In genomic region chr14:64788706-64789105, GRCh38 we compare ENCODE assay signal across 12 cellular contexts.
DNase-seq lines count a peak whose midpoint lies in the region; ATAC-seq, FAIRE-seq and TF ChIP-seq lines count a peak whose summit lies in the region.
"Had no signal": no experiment of that assay in that cellular context is flagged by ENCODE, and none has a peak within 500 bp of the region (broad histone marks: within the 10 kb centered on the region; RNA-seq: fewer than 3 reads in every experiment).

No MANE protein-coding gene starts in this region.

- no peaks in the 10 kb centered on the region for H3K27me3 ChIP-seq in SK-N-SH (ENCODE audit: insufficient read depth)
- H3K27me3 ChIP-seq: cardiac muscle cell, ovary had no signal

- TF ChIP-seq RAD21 in A549 (conservative IDR thresholded peaks at IDR 0.05 in 1 of 2, IDR thresholded peaks at IDR 0.05 in 1 of 2) (no peak), SK-N-SH (IDR thresholded peaks at IDR 0.05; ENCODE audit: low read length) (no peak)

- TF ChIP-seq POLR2A in A549 (IDR thresholded peaks at IDR 0.05; ENCODE audit: low read length) (no peak), H54 (IDR thresholded peaks at IDR 0.05; ENCODE audit: low read depth, low read length) (no peak)

- H3F3A ChIP-seq in SK-N-SH (replicated peaks; ENCODE audit: insufficient read depth) = peaks cover 8% of the 10 kb centered on the region

- H3K4me3 ChIP-seq in A549 (no peak overlapping the region), SK-N-SH (ENCODE audit: low read depth in 2 of 2, low read length in 1 of 2) (no peak overlapping the region)
- H3K4me3 ChIP-seq: cardiac muscle cell, ovary had no signal

- H2AFZ ChIP-seq in SK-N-SH (ENCODE audit: low read depth) = no peak overlapping the region

- FAIRE-seq in A549 (lab: Jason Lieb, UNC) (peak; percentile 84), H54 (lab: Jason Lieb, UNC) (peak; percentile 99)

- POLR2A ChIA-PET in A549 (lab: Yijun Ruan, JAX) = interaction anchor here (1.3 kb wide), 1 partner anchor 248 kb away, joined by 4 read pairs; the partner anchor contains the start of gene HSPA2
- POLR2A ChIA-PET in SK-N-SH (lab: Yijun Ruan, JAX) = no interaction called here

- TF ChIP-seq CTCF in A549 (IDR thresholded peaks at IDR 0.05) (no peak), SK-N-SH (IDR thresholded peaks at IDR 0.05) (no peak)

- peak overlapping the region; percentile 33 to 71 for H3K27ac ChIP-seq in A549
- peak overlapping the region in 1 of 2 experiments; percentile 58; a peak in 2 of 4 replicates for H3K27ac ChIP-seq in SK-N-SH (ENCODE audit: low read depth in 2 of 2, low read length in 1 of 2)
- H3K27ac ChIP-seq: cardiac muscle cell, ovary had no signal

- no peaks in the 10 kb centered on the region for H3K9me2 ChIP-seq in SK-N-SH

- no peak for TF ChIP-seq EP300 in A549 (IDR thresholded peaks at IDR 0.05)
- TF ChIP-seq EP300 in SK-N-SH (IDR thresholded peaks at IDR 0.05; ENCODE audit: borderline replicate concordance in 1 of 2, low read depth in 1 of 2, low read length in 1 of 2) = peak in 1 of 2 experiments; percentile 63; a peak in 1 of 4 replicates

- no peaks in the 10 kb centered on the region for H3K36me3 ChIP-seq in SK-N-SH (replicated peaks in 1 of 2; ENCODE audit: control insufficient read depth in 1 of 2, insufficient read depth in 2 of 2, low read length in 1 of 2)
- H3K36me3 ChIP-seq: cardiac muscle cell, ovary had no signal

- no peaks in the 10 kb centered on the region for H4K20me1 ChIP-seq in SK-N-SH (ENCODE audit: insufficient read depth)

- H3K4me1 ChIP-seq in A549 = peaks cover 27% of the 10 kb centered on the region
- H3K4me1 ChIP-seq in SK-N-SH (ENCODE audit: control insufficient read depth in 1 of 2, insufficient read depth in 2 of 2, low read depth in 1 of 2, low read length in 1 of 2) = peaks cover 0 to 6% of the 10 kb centered on the region in 2 experiments; a peak in 1 of 4 replicates

- H3K9me3 ChIP-seq in A549 = no peaks in the 10 kb centered on the region
- H3K9me3 ChIP-seq in SK-N-SH = no peaks in the 10 kb centered on the region
- H3K9me3 ChIP-seq: ovary had no signal

- no peak overlapping the region for H3K9ac ChIP-seq in SK-N-SH

- 5% methylated on average over 1 of the region's 1 CpG for whole genome bisulfite sequencing in A549 (ENCODE audit: missing lambda C conversion rate)
- 0% methylated on average over 1 of the region's 1 CpG for whole genome bisulfite sequencing in SK-N-SH (ENCODE audit: low lambda C conversion rate)

- peak; percentile 46 to 62 for DNase-seq in A549 (ENCODE audit: low read depth in 1 of 2, low spot score in 1 of 2)
- DNase-seq in H54 (ENCODE audit: insufficient read length, low spot score) = peak; percentile 62
- DNase-seq in SK-N-SH = no peak
- DNase-seq in fibroblast of peridontal ligament (ENCODE audit: extremely low read depth) = peak; percentile 97
- DNase-seq in DMS114 treated with DMSO at 0.1 percent for 48 hours (lab: John Stamatoyannopoulos, UW; ENCODE audit: unreplicated experiment) = no peak
- DNase-seq: CD4-positive, CD25-positive, alpha-beta regulatory T cell; ovary had no signal

- CTCF ChIA-PET in A549 (lab: Yijun Ruan, JAX) (interaction anchor here (0.6 to 14.3 kb wide), 8 partner anchors 13 to 152 kb away, joined by 3 to 139 read pairs (median 4); no protein-coding TSS in a partner anchor), SK-N-SH (lab: Yijun Ruan, JAX) (interaction anchor here (2.2 to 4.8 kb wide), 2 partner anchors 12 to 24 kb away, joined by 8 to 26 read pairs; no protein-coding TSS in a partner anchor)

- peak overlapping the region; percentile 51 for H3K4me2 ChIP-seq in A549
- no peak overlapping the region for H3K4me2 ChIP-seq in SK-N-SH

- ATAC-seq in A549 = peak; percentile 62 to 81; a peak in 5 of 6 replicates
- ATAC-seq in HG03565 (IDR thresholded peaks at IDR 0.05; ENCODE audit: unreplicated experiment) = no peak
- no peak for ATAC-seq in HG02759 (IDR thresholded peaks at IDR 0.05; ENCODE audit: unreplicated experiment)
- ATAC-seq in GM21528 (IDR thresholded peaks at IDR 0.05; ENCODE audit: low FRiP score, unreplicated experiment) = no peak
- ATAC-seq: activated CD4-positive, CD25-positive, alpha-beta regulatory T cell treated with anti-CD3 and anti-CD28 coated beads, Interleukin-2, amount 50 U/mL, for 24 hours had no signal

- H3K79me2 ChIP-seq in SK-N-SH (ENCODE audit: insufficient read depth) = no peaks in the 10 kb centered on the region

TF ChIP-seq in A549, 52 proteins besides CTCF, POLR2A, EP300 and RAD21:
- TF ChIP-seq FOSL2 (IDR thresholded peaks at IDR 0.05) (peak; percentile 54; the same call in 1 of the 2 replicates), FOSL2 (CRISPR knock-in tag; IDR thresholded peaks at IDR 0.05) (peak; percentile 73), TP53 (CRISPR knock-in tag; IDR thresholded peaks at IDR 0.05) (no peak), EHF (CRISPR knock-in tag; IDR thresholded peaks at IDR 0.05) (no peak), MAFK (IDR thresholded peaks at IDR 0.05; ENCODE audit: partially characterized antibody) (no peak), BHLHE40 (IDR thresholded peaks at IDR 0.05; ENCODE audit: low read depth, low read length) (no peak), RFX5 (IDR thresholded peaks at IDR 0.05) (no peak), JUNB (IDR thresholded peaks at IDR 0.05) (peak; percentile 45; the same call in 1 of the 2 replicates)
- TF ChIP-seq, protein P1, sequence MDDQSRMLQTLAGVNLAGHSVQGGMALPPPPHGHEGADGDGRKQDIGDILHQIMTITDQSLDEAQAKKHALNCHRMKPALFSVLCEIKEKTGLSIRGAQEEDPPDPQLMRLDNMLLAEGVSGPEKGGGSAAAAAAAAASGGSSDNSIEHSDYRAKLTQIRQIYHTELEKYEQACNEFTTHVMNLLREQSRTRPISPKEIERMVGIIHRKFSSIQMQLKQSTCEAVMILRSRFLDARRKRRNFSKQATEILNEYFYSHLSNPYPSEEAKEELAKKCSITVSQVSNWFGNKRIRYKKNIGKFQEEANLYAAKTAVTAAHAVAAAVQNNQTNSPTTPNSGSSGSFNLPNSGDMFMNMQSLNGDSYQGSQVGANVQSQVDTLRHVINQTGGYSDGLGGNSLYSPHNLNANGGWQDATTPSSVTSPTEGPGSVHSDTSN (IDR thresholded peaks at IDR 0.05) = no peak

TF ChIP-seq in SK-N-SH, 30 proteins besides CTCF, POLR2A, EP300 and RAD21 (continues in another document):
- no peak for TF ChIP-seq RFX5 (IDR thresholded peaks at IDR 0.05; ENCODE audit: low read length)
- no peak for TF ChIP-seq ZBTB33 (IDR thresholded peaks at IDR 0.05; ENCODE audit: borderline replicate concordance, low read depth)
- TF ChIP-seq RXRA (IDR thresholded peaks at IDR 0.05; ENCODE audit: borderline replicate concordance, low read depth) = peak; percentile 24; the same call in 1 of the 2 replicates
- no peak for TF ChIP-seq GATA2 (CRISPR knock-in tag; IDR thresholded peaks at IDR 0.05)
- TF ChIP-seq IRF3 (IDR thresholded peaks at IDR 0.05; ENCODE audit: low read depth, low read length) = no peak
- no peak for TF ChIP-seq CHD2 (IDR thresholded peaks at IDR 0.05; ENCODE audit: low read length, partially characterized antibody)
- peak; percentile 83 for TF ChIP-seq TCF12 (IDR thresholded peaks at IDR 0.05)
- no peak for TF ChIP-seq SMC3 (IDR thresholded peaks at IDR 0.05; ENCODE audit: low read depth, low read length)
- TF ChIP-seq SIN3A (IDR thresholded peaks at IDR 0.05; ENCODE audit: borderline replicate concordance, low read depth, low read length) = no peak
- no peak for TF ChIP-seq TEAD4 (IDR thresholded peaks at IDR 0.05; ENCODE audit: borderline replicate concordance, insufficient read depth)
- TF ChIP-seq JUND (IDR thresholded peaks at IDR 0.05) = peak; percentile 89
- no peak for TF ChIP-seq EZH2phosphoT487 (IDR thresholded peaks at IDR 0.05; ENCODE audit: borderline replicate concordance, low read depth)
- TF ChIP-seq GABPA (IDR thresholded peaks at IDR 0.05; ENCODE audit: low read depth) = no peak
- TF ChIP-seq, protein P1 (IDR thresholded peaks at IDR 0.05) = peak; percentile 96

Comparison
In these comparisons a context has a peak if more than half of its experiments do, and no peak if none do; other contexts are left out.
1. ATAC-seq: peak in A549 (2 of 2); none in HG03565 (single experiment), HG02759 (single experiment) and GM21528 (single experiment).
2. DNase-seq: peak in A549 (2 of 2), H54 (single experiment) and fibroblast of peridontal ligament (single experiment); none in SK-N-SH (single experiment) and DMS114 treated with DMSO at 0.1 percent for 48 hours (single experiment).